20 cellular contexts compared by ENCODE assay signal in the genomic region with DNA sequence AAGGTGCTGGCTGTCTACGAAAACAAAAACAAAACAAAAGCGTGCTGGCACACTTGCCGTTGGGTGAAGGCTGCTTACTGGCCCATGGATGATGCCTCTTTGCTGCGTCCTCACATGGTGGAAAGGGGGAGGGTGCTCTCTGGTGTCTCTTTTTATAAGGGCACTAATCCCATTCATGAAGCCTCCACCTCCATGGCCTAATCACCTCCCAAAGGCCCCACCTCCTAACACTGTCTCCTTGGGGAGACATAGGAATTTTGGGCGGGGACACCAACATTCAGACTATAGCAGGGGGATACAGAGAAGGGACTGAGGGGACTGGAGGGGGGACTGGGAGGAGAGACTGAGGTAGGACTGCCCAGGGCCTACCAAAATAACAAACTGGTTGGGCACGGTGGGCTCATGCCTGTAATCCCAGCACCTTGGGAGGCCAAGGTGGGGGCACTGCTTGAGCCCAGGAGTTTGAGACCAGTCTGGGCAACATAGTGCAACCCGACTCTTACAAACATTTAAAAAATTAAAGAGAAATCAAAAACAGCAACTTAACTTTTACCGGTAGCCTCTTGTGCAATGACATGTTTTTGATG.
"Had no signal": no experiment of that assay in that cellular context is flagged by ENCODE, and none has a peak within 500 bp of the region (broad histone marks: within the 10 kb centered on the region; RNA-seq: fewer than 3 reads in every experiment).

No MANE protein-coding gene starts in this region.

- H3K27ac Mint-ChIP-seq: natural killer cell treated with Interleukin-12 subunit alpha and Interleukin-12 subunit beta and Interleukin-15 and Interleukin-18, amount 100 ng/mL, for 72 hours; stimulated activated memory B cell treated with anti-CD40 and anti-IgM and Interleukin-4, amounts not matched to agents 10 μg/mL and 1 μg/mL and 100 μg/mL, for 72 hours had no signal

- H3K9me3 ChIP-seq: esophagus muscularis mucosa, gastrocnemius medialis, heart right ventricle, left lung, right atrium auricular region, testis, tibial nerve, upper lobe of right lung had no signal

- H3K9me3 Mint-ChIP-seq: central memory CD8-positive, alpha-beta T cell; natural killer cell treated with Interleukin-12 subunit alpha and Interleukin-12 subunit beta and Interleukin-15 and Interleukin-18, amount 100 ng/mL, for 72 hours; stimulated activated memory B cell treated with anti-CD40 and anti-IgM and Interleukin-4, amounts not matched to agents 10 μg/mL and 1 μg/mL and 100 μg/mL, for 72 hours; stimulated activated naive CD8-positive, alpha-beta T cell treated with anti-CD3 and anti-CD28 coated beads, Interleukin-15, amount 100 ng/mL, for 72 hours had no signal

- H3K4me1 ChIP-seq: left lung, right atrium auricular region, testis, tibial nerve had no signal

- H3K4me1 Mint-ChIP-seq: central memory CD8-positive, alpha-beta T cell; stimulated activated naive CD8-positive, alpha-beta T cell treated with anti-CD3 and anti-CD28 coated beads, Interleukin-15, amount 100 ng/mL, for 72 hours had no signal

- H3K4me3 ChIP-seq: esophagus muscularis mucosa, gastrocnemius medialis, heart right ventricle, left lung, lung, right atrium auricular region, smooth muscle cell, testis, tibial nerve, upper lobe of right lung had no signal

- H3K27me3 Mint-ChIP-seq: central memory CD8-positive, alpha-beta T cell; natural killer cell treated with Interleukin-12 subunit alpha and Interleukin-12 subunit beta and Interleukin-15 and Interleukin-18, amount 100 ng/mL, for 72 hours; stimulated activated memory B cell treated with anti-CD40 and anti-IgM and Interleukin-4, amounts not matched to agents 10 μg/mL and 1 μg/mL and 100 μg/mL, for 72 hours; stimulated activated naive CD8-positive, alpha-beta T cell treated with anti-CD3 and anti-CD28 coated beads, Interleukin-15, amount 100 ng/mL, for 72 hours had no signal

- H3K36me3 ChIP-seq: gastrocnemius medialis, heart right ventricle, left lung, right atrium auricular region, tibial nerve, upper lobe of right lung had no signal

- ATAC-seq: gastrocnemius medialis; heart right ventricle; left lung; natural killer cell treated with Interleukin-12 subunit alpha and Interleukin-12 subunit beta and Interleukin-15 and Interleukin-18, amount 100 ng/mL, for 72 hours; stimulated activated memory B cell treated with anti-CD40 and anti-IgM and Interleukin-4, amounts not matched to agents 10 μg/mL and 1 μg/mL and 100 μg/mL, for 72 hours; stimulated activated naive CD8-positive, alpha-beta T cell treated with anti-CD3 and anti-CD28 coated beads, Interleukin-15, amount 100 ng/mL, for 72 hours; upper lobe of right lung had no signal

- H3K4me3 Mint-ChIP-seq: central memory CD8-positive, alpha-beta T cell; natural killer cell treated with Interleukin-12 subunit alpha and Interleukin-12 subunit beta and Interleukin-15 and Interleukin-18, amount 100 ng/mL, for 72 hours; stimulated activated memory B cell treated with anti-CD40 and anti-IgM and Interleukin-4, amounts not matched to agents 10 μg/mL and 1 μg/mL and 100 μg/mL, for 72 hours; stimulated activated naive CD8-positive, alpha-beta T cell treated with anti-CD3 and anti-CD28 coated beads, Interleukin-15, amount 100 ng/mL, for 72 hours had no signal

- H3K36me3 Mint-ChIP-seq: natural killer cell treated with Interleukin-12 subunit alpha and Interleukin-12 subunit beta and Interleukin-15 and Interleukin-18, amount 100 ng/mL, for 72 hours; stimulated activated memory B cell treated with anti-CD40 and anti-IgM and Interleukin-4, amounts not matched to agents 10 μg/mL and 1 μg/mL and 100 μg/mL, for 72 hours had no signal

- H3K27me3 ChIP-seq: esophagus muscularis mucosa, gastrocnemius medialis, heart right ventricle, left lung, right atrium auricular region, testis, tibial nerve, upper lobe of right lung had no signal

- DNase-seq: effector memory CD4-positive, alpha-beta T cell; gastrocnemius medialis; heart right ventricle; hypothalamus; left lung; mesenchymal stem cell; midbrain; stimulated activated CD4-positive, alpha-beta T cell treated with anti-CD3 and anti-CD28 coated beads, Interleukin-4, amount 100 ng/mL, for 1 hour; stimulated activated naive CD8-positive, alpha-beta T cell treated with anti-CD3 and anti-CD28 coated beads, Interleukin-15, amount 100 ng/mL, for 72 hours; testis; upper lobe of right lung had no signal

- H3K4me2 ChIP-seq: smooth muscle cell had no signal

- H3K27ac ChIP-seq: epithelial cell of prostate, esophagus muscularis mucosa, gastrocnemius medialis, heart right ventricle, left lung, right atrium auricular region, testis, tibial nerve, upper lobe of right lung had no signal
